28 cellular contexts compared by ENCODE assay signal in genomic region chr11:115605397-115606222, GRCh38.
"Had no signal": no experiment of that assay in that cellular context is flagged by ENCODE, and none has a peak within 500 bp of the region (broad histone marks: within the 10 kb centered on the region; RNA-seq: fewer than 3 reads in every experiment).

No MANE protein-coding gene starts in this region.

- H3K27ac ChIP-seq: pancreas, prostate gland, thyroid gland, upper lobe of left lung, vagina had no signal

- H3K4me3 Mint-ChIP-seq: activated CD4-positive, alpha-beta memory T cell treated with anti-CD3 and anti-CD28 coated beads, Interleukin-2, amount 10 ng/mL, durations not matched to agents 7 days and 5 days; activated CD4-positive, alpha-beta T cell treated with anti-CD3 and anti-CD28 coated beads, Interleukin-2, amount 10 ng/mL, durations not matched to agents 7 days and 5 days; activated naive CD8-positive, alpha-beta T cell; activated T-cell treated with anti-CD3 and anti-CD28 coated beads, Interleukin-2, amount 50 U/mL, for 72 hours; mesothelial cell of epicardium; naive B cell; stimulated activated memory B cell treated with anti-CD40 and anti-IgM and Interleukin-4, amounts not matched to agents 10 μg/mL and 1 μg/mL and 100 μg/mL, for 72 hours; stimulated activated naive CD8-positive, alpha-beta T cell treated with anti-CD3 and anti-CD28 coated beads, Interleukin-15, amount 100 ng/mL, for 72 hours; T-helper 17 cell; WTC11 had no signal

- H3K36me3 Mint-ChIP-seq: activated naive CD8-positive, alpha-beta T cell; mesothelial cell of epicardium; naive B cell; stimulated activated memory B cell treated with anti-CD40 and anti-IgM and Interleukin-4, amounts not matched to agents 10 μg/mL and 1 μg/mL and 100 μg/mL, for 72 hours; WTC11 had no signal

- ATAC-seq: activated T-cell treated with anti-CD3 and anti-CD28 coated beads, Interleukin-2, amount 50 U/mL, for 72 hours; body of pancreas; esophagus mucosa; stimulated activated memory B cell treated with anti-CD40 and anti-IgM and Interleukin-4, amounts not matched to agents 10 μg/mL and 1 μg/mL and 100 μg/mL, for 72 hours; stimulated activated naive CD8-positive, alpha-beta T cell treated with anti-CD3 and anti-CD28 coated beads, Interleukin-15, amount 100 ng/mL, for 72 hours; T-helper 17 cell; WTC11 had no signal

- H3K27me3 ChIP-seq: body of pancreas, thyroid gland, upper lobe of left lung, vagina had no signal

- H3K36me3 ChIP-seq: pancreas, prostate gland, thyroid gland, upper lobe of left lung, vagina had no signal

- H3K4me3 ChIP-seq: body of pancreas, pancreas, prostate gland, smooth muscle cell, thyroid gland, upper lobe of left lung, vagina had no signal

- DNase-seq: activated CD4-positive, alpha-beta memory T cell treated with anti-CD3 and anti-CD28 coated beads, Interleukin-2, amount 10 ng/mL, durations not matched to agents 7 days and 5 days; activated CD4-positive, alpha-beta T cell treated with anti-CD3 and anti-CD28 coated beads for 1 hour; activated CD4-positive, alpha-beta T cell treated with anti-CD3 and anti-CD28 coated beads, Interleukin-2, amount 10 ng/mL, durations not matched to agents 7 days and 5 days; activated naive CD4-positive, alpha-beta T cell treated with Interleukin-2 at 50 U/mL for 16 hours; activated T-cell treated with anti-CD3 and anti-CD28 coated beads, Interleukin-2, amount 50 U/mL, for 72 hours; anterior cingulate cortex; body of pancreas; cortex of kidney; foreskin fibroblast; mammary epithelial cell; naive B cell; pancreas; stimulated activated CD4-positive, alpha-beta T cell treated with anti-CD3 and anti-CD28 coated beads, Interleukin-1b, Interleukin-23, amount 100 ng/mL, for 48 hours; stimulated activated CD4-positive, alpha-beta T cell treated with anti-CD3 and anti-CD28 coated beads, Interleukin-4, amount 100 ng/mL, for 4 hours; stimulated activated CD8-positive, alpha-beta memory T cell treated with anti-CD3 and anti-CD28 coated beads, Interleukin-4, amount 100 ng/mL, for 48 hours; stimulated activated naive CD8-positive, alpha-beta T cell treated with anti-CD3 and anti-CD28 coated beads, Interleukin-15, amount 100 ng/mL, for 72 hours; T-helper 17 cell; T1000; thyroid gland had no signal

- H3K9me3 Mint-ChIP-seq: stimulated activated memory B cell treated with anti-CD40 and anti-IgM and Interleukin-4, amounts not matched to agents 10 μg/mL and 1 μg/mL and 100 μg/mL, for 72 hours; WTC11 had no signal

- H3K4me1 ChIP-seq: pancreas, prostate gland, vagina had no signal

- H3K4me1 Mint-ChIP-seq: activated CD4-positive, alpha-beta memory T cell treated with anti-CD3 and anti-CD28 coated beads, Interleukin-2, amount 10 ng/mL, durations not matched to agents 7 days and 5 days; activated CD4-positive, alpha-beta T cell treated with anti-CD3 and anti-CD28 coated beads, Interleukin-2, amount 10 ng/mL, durations not matched to agents 7 days and 5 days; naive B cell; stimulated activated memory B cell treated with anti-CD40 and anti-IgM and Interleukin-4, amounts not matched to agents 10 μg/mL and 1 μg/mL and 100 μg/mL, for 72 hours; stimulated activated naive CD8-positive, alpha-beta T cell treated with anti-CD3 and anti-CD28 coated beads, Interleukin-15, amount 100 ng/mL, for 72 hours; T-helper 17 cell had no signal

- H3K9me3 ChIP-seq: body of pancreas, pancreas, prostate gland, thyroid gland, upper lobe of left lung, vagina had no signal

- H3K27me3 Mint-ChIP-seq: activated CD4-positive, alpha-beta memory T cell treated with anti-CD3 and anti-CD28 coated beads, Interleukin-2, amount 10 ng/mL, durations not matched to agents 7 days and 5 days; activated CD4-positive, alpha-beta T cell treated with anti-CD3 and anti-CD28 coated beads, Interleukin-2, amount 10 ng/mL, durations not matched to agents 7 days and 5 days; T-helper 17 cell had no signal

- H3K27ac Mint-ChIP-seq: activated CD4-positive, alpha-beta memory T cell treated with anti-CD3 and anti-CD28 coated beads, Interleukin-2, amount 10 ng/mL, durations not matched to agents 7 days and 5 days; activated CD4-positive, alpha-beta T cell treated with anti-CD3 and anti-CD28 coated beads, Interleukin-2, amount 10 ng/mL, durations not matched to agents 7 days and 5 days; activated naive CD8-positive, alpha-beta T cell; activated T-cell treated with anti-CD3 and anti-CD28 coated beads, Interleukin-2, amount 50 U/mL, for 72 hours; naive B cell; stimulated activated memory B cell treated with anti-CD40 and anti-IgM and Interleukin-4, amounts not matched to agents 10 μg/mL and 1 μg/mL and 100 μg/mL, for 72 hours; stimulated activated naive CD8-positive, alpha-beta T cell treated with anti-CD3 and anti-CD28 coated beads, Interleukin-15, amount 100 ng/mL, for 72 hours; T-helper 17 cell; WTC11 had no signal
